ENCODE assay signal across 9 cellular contexts in the genomic region with DNA sequence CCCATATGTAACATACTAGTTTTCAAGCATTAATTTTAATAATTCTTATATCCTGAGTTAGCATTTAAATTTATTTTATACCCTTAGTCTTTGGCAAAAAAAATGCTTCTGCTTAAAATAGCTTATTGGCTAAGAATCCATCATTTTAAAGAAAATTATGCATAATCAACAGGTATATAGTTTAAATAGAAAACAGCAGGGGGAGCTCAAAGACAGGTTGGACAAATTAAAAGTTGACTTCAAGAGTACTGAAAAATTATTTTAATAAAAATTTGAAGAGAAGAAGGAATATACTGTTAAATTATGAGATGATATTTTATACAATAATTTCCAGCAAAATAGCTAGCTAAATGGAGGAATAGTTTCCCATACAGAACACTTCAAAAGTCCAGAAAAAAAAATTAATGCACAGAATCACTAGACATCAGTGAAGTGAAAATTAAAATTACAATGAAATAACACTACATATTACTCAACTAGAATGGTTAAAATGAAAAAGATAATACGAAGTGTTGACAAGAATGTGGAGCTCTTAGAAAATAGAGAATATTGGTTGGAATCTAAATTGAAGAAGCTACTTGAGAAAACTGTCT.
DNase-seq lines count a peak whose midpoint lies in the region; ATAC-seq and TF ChIP-seq lines count a peak whose summit lies in the region.
"Had no signal": no experiment of that assay in that cellular context is flagged by ENCODE, and none has a peak within 500 bp of the region (broad histone marks: within the 10 kb centered on the region; RNA-seq: fewer than 3 reads in every experiment).

No MANE protein-coding gene starts in this region.

- H4K20me1 ChIP-seq in PC-3 (ENCODE audit: low read length), result no peaks in the 10 kb centered on the region

- TF ChIP-seq EP300 in tibial nerve (IDR thresholded peaks at IDR 0.05), result no peak

- 80 to 87% methylated on average over 1 of the region's 1 CpG for WGBS in tibial nerve, 2 donors

- intact Hi-C loops in activated CD8-positive, alpha-beta T cell treated with anti-CD3 and anti-CD28 coated beads for 36 hours (cut with micrococcal nuclease), result loop anchor here (5.0 kb wide), 1 partner anchor 166 kb away; no protein-coding TSS in a partner anchor
- intact Hi-C loops in PC-3 (cut with micrococcal nuclease), result loop anchor here (1.0 kb wide), 4 partner anchors 154 to 294 kb away; no protein-coding TSS in a partner anchor

- H3K36me3 Mint-ChIP-seq in activated CD8-positive, alpha-beta T cell treated with anti-CD3 and anti-CD28 coated beads for 36 hours (ENCODE audit: low read depth), result no peaks in the 10 kb centered on the region
- H3K36me3 Mint-ChIP-seq in activated CD8-positive, alpha-beta T cell treated with anti-CD3 and anti-CD28 coated beads, Interleukin-2, amount 10 ng/mL, durations not matched to agents 7 days and 5 days (ENCODE audit: low read depth), result no peaks in the 10 kb centered on the region
- H3K36me3 Mint-ChIP-seq: activated naive CD4-positive, alpha-beta T cell treated with anti-CD3 and anti-CD28 coated beads, Interleukin-2, amount 50 U/mL, for 24 hours had no signal

- no peaks in the 10 kb centered on the region for H3K27me3 Mint-ChIP-seq in activated CD8-positive, alpha-beta T cell treated with anti-CD3 and anti-CD28 coated beads for 36 hours
- H3K27me3 Mint-ChIP-seq in activated CD8-positive, alpha-beta T cell treated with anti-CD3 and anti-CD28 coated beads, Interleukin-2, amount 10 ng/mL, durations not matched to agents 7 days and 5 days (ENCODE audit: low read depth), result peaks cover 7% of the 10 kb centered on the region
- H3K27me3 Mint-ChIP-seq: activated naive CD4-positive, alpha-beta T cell treated with anti-CD3 and anti-CD28 coated beads, Interleukin-2, amount 50 U/mL, for 24 hours had no signal

- H3K4me2 ChIP-seq in PC-3 (ENCODE audit: low read length), result no peak overlapping the region

- no peak for TF ChIP-seq POLR2A in tibial nerve (IDR thresholded peaks at IDR 0.05)
- no peak for TF ChIP-seq POLR2A in GM18505 (IDR thresholded peaks at IDR 0.05; ENCODE audit: borderline replicate concordance, extremely low read depth, insufficient read depth, insufficient read length)

- H3F3A ChIP-seq in PC-3 (ENCODE audit: low read length, unreplicated experiment), result no peaks in the 10 kb centered on the region

- no peak overlapping the region for H3K9ac ChIP-seq in PC-3 (ENCODE audit: low read length)

- no peaks in the 10 kb centered on the region for H3K9me2 ChIP-seq in PC-3 (replicated peaks; ENCODE audit: low read length)

- H3K27ac ChIP-seq in PC-3 (ENCODE audit: low read length) (no peak overlapping the region), tibial nerve (no peak overlapping the region)

- no peaks in the 10 kb centered on the region for H3K9me3 Mint-ChIP-seq in activated CD8-positive, alpha-beta T cell treated with anti-CD3 and anti-CD28 coated beads for 36 hours
- H3K9me3 Mint-ChIP-seq in activated CD8-positive, alpha-beta T cell treated with anti-CD3 and anti-CD28 coated beads, Interleukin-2, amount 10 ng/mL, durations not matched to agents 7 days and 5 days (ENCODE audit: insufficient read depth), result no peaks in the 10 kb centered on the region
- H3K9me3 Mint-ChIP-seq: activated naive CD4-positive, alpha-beta T cell treated with anti-CD3 and anti-CD28 coated beads, Interleukin-2, amount 50 U/mL, for 24 hours had no signal

- H3K36me3 ChIP-seq in PC-3 (ENCODE audit: low read depth, low read length) (no peaks in the 10 kb centered on the region), tibial nerve (no peaks in the 10 kb centered on the region)

- DNase-seq in activated CD8-positive, alpha-beta T cell treated with anti-CD3 and anti-CD28 coated beads for 36 hours, result no peak
- no peak for DNase-seq in activated CD8-positive, alpha-beta T cell treated with anti-CD3 and anti-CD28 coated beads, Interleukin-2, amount 10 ng/mL, durations not matched to agents 7 days and 5 days
- peak; percentile 44 for DNase-seq in PC-3
- peak; percentile 56 for DNase-seq in fibroblast of mammary gland (ENCODE audit: low read depth)
- DNase-seq in tibial nerve (ENCODE audit: low spot score in 2 of 2), result no peak

- POLR2A ChIA-PET in activated CD8-positive, alpha-beta T cell treated with anti-CD3 and anti-CD28 coated beads for 36 hours (lab: Charles Lee), result no interaction called here
- POLR2A ChIA-PET in activated CD8-positive, alpha-beta T cell treated with anti-CD3 and anti-CD28 coated beads, Interleukin-2, amount 10 ng/mL, durations not matched to agents 7 days and 5 days (lab: Charles Lee), result no interaction called here
- POLR2A ChIA-PET in PC-3 (lab: Charles Lee; ENCODE audit: unreplicated experiment), result interaction anchor here (0.7 kb wide), 1 partner anchor 155 kb away, joined by 3 read pairs; no protein-coding TSS in a partner anchor

- peak; percentile 55 for TF ChIP-seq CTCF in activated CD8-positive, alpha-beta T cell treated with anti-CD3 and anti-CD28 coated beads for 36 hours (IDR thresholded peaks at IDR 0.05)
- TF ChIP-seq CTCF in PC-3 (conservative IDR thresholded peaks at IDR 0.05; ENCODE audit: low read depth, low read length) (peak; percentile 61), fibroblast of mammary gland (conservative IDR thresholded peaks at IDR 0.05; ENCODE audit: control insufficient read depth, insufficient read depth, low read depth, low read length) (peak; percentile 52), tibial nerve (IDR thresholded peaks at IDR 0.05) (peak in 3 of 5 experiments; percentile 27 to 37 (median 33))

- no peaks in the 10 kb centered on the region for H3K9me3 ChIP-seq in PC-3 (ENCODE audit: low read length)
- no peaks in the 10 kb centered on the region for H3K9me3 ChIP-seq in tibial nerve

- ATAC-seq in activated CD8-positive, alpha-beta T cell treated with anti-CD3 and anti-CD28 coated beads for 36 hours, result no peak
- no peak for ATAC-seq in activated CD8-positive, alpha-beta T cell treated with anti-CD3 and anti-CD28 coated beads, Interleukin-2, amount 10 ng/mL, durations not matched to agents 7 days and 5 days
- ATAC-seq in PC-3 (peak; percentile 31; the same call in 1 of the 2 replicates), GM18505 (IDR thresholded peaks at IDR 0.05; ENCODE audit: unreplicated experiment) (no peak), HG02571 (IDR thresholded peaks at IDR 0.05; ENCODE audit: unreplicated experiment) (no peak), HG02970 (IDR thresholded peaks at IDR 0.05; ENCODE audit: low FRiP score, unreplicated experiment) (no peak)

- CTCF ChIA-PET in activated CD8-positive, alpha-beta T cell treated with anti-CD3 and anti-CD28 coated beads for 36 hours (lab: Charles Lee), result interaction anchor here (0.8 to 3.6 kb wide), 13 partner anchors 9 to 295 kb away, joined by 3 to 29 read pairs (median 4); no protein-coding TSS in a partner anchor
- CTCF ChIA-PET in activated CD8-positive, alpha-beta T cell treated with anti-CD3 and anti-CD28 coated beads, Interleukin-2, amount 10 ng/mL, durations not matched to agents 7 days and 5 days (lab: Charles Lee), result interaction anchor here (1.0 to 4.1 kb wide), 10 partner anchors 9 to 305 kb away, joined by 3 to 34 read pairs (median 4); no protein-coding TSS in a partner anchor
- CTCF ChIA-PET in PC-3 (lab: Charles Lee), result interaction anchor here (0.5 to 2.0 kb wide), 7 partner anchors 20 to 294 kb away, joined by 3 to 9 read pairs (median 4); no protein-coding TSS in a partner anchor

- H3K4me3 Mint-ChIP-seq in activated CD8-positive, alpha-beta T cell treated with anti-CD3 and anti-CD28 coated beads for 36 hours, result no peak overlapping the region
- H3K4me3 Mint-ChIP-seq in activated CD8-positive, alpha-beta T cell treated with anti-CD3 and anti-CD28 coated beads, Interleukin-2, amount 10 ng/mL, durations not matched to agents 7 days and 5 days, result no peak overlapping the region
- H3K4me3 Mint-ChIP-seq: activated naive CD4-positive, alpha-beta T cell treated with anti-CD3 and anti-CD28 coated beads, Interleukin-2, amount 50 U/mL, for 24 hours had no signal

- H3K4me1 ChIP-seq in PC-3 (ENCODE audit: insufficient read depth, low read length), result no peaks in the 10 kb centered on the region
- no peaks in the 10 kb centered on the region for H3K4me1 ChIP-seq in tibial nerve

- H2AFZ ChIP-seq in PC-3 (ENCODE audit: low read length), result no peak overlapping the region

- no TSS peak for BruUV-seq in PC-3 (replicated peaks; lab: Mats Ljungman, UMichigan)

- no peak overlapping the region for H3K27ac Mint-ChIP-seq in activated CD8-positive, alpha-beta T cell treated with anti-CD3 and anti-CD28 coated beads for 36 hours
- no peak overlapping the region for H3K27ac Mint-ChIP-seq in activated CD8-positive, alpha-beta T cell treated with anti-CD3 and anti-CD28 coated beads, Interleukin-2, amount 10 ng/mL, durations not matched to agents 7 days and 5 days
- H3K27ac Mint-ChIP-seq: activated naive CD4-positive, alpha-beta T cell treated with anti-CD3 and anti-CD28 coated beads, Interleukin-2, amount 50 U/mL, for 24 hours had no signal

- H3K4me3 ChIP-seq in PC-3 (ENCODE audit: low read length) (no peak overlapping the region), fibroblast of mammary gland (ENCODE audit: control insufficient read depth, low read depth, low read length) (no peak overlapping the region), tibial nerve (no peak overlapping the region)

- H3K27me3 ChIP-seq in PC-3 (ENCODE audit: low read length) (no peaks in the 10 kb centered on the region), tibial nerve (no peaks in the 10 kb centered on the region)

- no peaks in the 10 kb centered on the region for H3K79me2 ChIP-seq in PC-3 (ENCODE audit: low read length)

- H3K4me1 Mint-ChIP-seq in activated CD8-positive, alpha-beta T cell treated with anti-CD3 and anti-CD28 coated beads for 36 hours (ENCODE audit: low read depth), result peaks cover 1% of the 10 kb centered on the region
- H3K4me1 Mint-ChIP-seq in activated CD8-positive, alpha-beta T cell treated with anti-CD3 and anti-CD28 coated beads, Interleukin-2, amount 10 ng/mL, durations not matched to agents 7 days and 5 days (ENCODE audit: low read depth), result no peaks in the 10 kb centered on the region
- H3K4me1 Mint-ChIP-seq: activated naive CD4-positive, alpha-beta T cell treated with anti-CD3 and anti-CD28 coated beads, Interleukin-2, amount 50 U/mL, for 24 hours had no signal

Comparison
In these comparisons a context has a peak if more than half of its experiments do, and no peak if none do; other contexts are left out.
1. DNase-seq: peak in PC-3 (single experiment) and fibroblast of mammary gland (single experiment); none in activated CD8-positive, alpha-beta T cell treated with anti-CD3 and anti-CD28 coated beads for 36 hours (single experiment), activated CD8-positive, alpha-beta T cell treated with anti-CD3 and anti-CD28 coated beads, Interleukin-2, amount 10 ng/mL, durations not matched to agents 7 days and 5 days (single experiment) and tibial nerve (0 of 2).
2. Peak in every context shown above with its lines, with median percentiles within 50 percentile points of each other: CTCF ChIP-seq.